ENCODE assay signal across 30 cellular contexts in genomic region chr3:110126065-110126464, GRCh38.
A peak's percentile ranks its signal among the peaks of the same experiment; 100 is the strongest.
DNase-seq lines count a peak whose midpoint lies in the region; ATAC-seq and TF ChIP-seq lines count a peak whose summit lies in the region.
"Had no signal": no experiment of that assay in that cellular context is flagged by ENCODE, and none has a peak within 500 bp of the region (broad histone marks: within the 10 kb centered on the region; RNA-seq: fewer than 3 reads in every experiment).

No MANE protein-coding gene starts in this region.

- H3K27ac ChIP-seq in lung (ENCODE audit: low read depth in 1 of 2, low read length in 1 of 2) = no peak overlapping the region
- H3K27ac ChIP-seq: adrenal gland, esophagus squamous epithelium, gastrocnemius medialis, KMS-11, left ventricle myocardium inferior, PC-9, testis, WERI-Rb-1 had no signal

- TF ChIP-seq CTCF in choroid plexus epithelial cell (conservative IDR thresholded peaks at IDR 0.05; ENCODE audit: low read depth, low read length) = no peak
- no peak for TF ChIP-seq CTCF in lung (IDR thresholded peaks at IDR 0.05; ENCODE audit: control extremely low read depth, extremely low read depth)

- no peaks in the 10 kb centered on the region for H3K9me3 ChIP-seq in MG63
- H3K9me3 ChIP-seq in lung (ENCODE audit: control insufficient read depth in 2 of 2, insufficient read depth in 1 of 2, low read length in 1 of 2) = no peaks in the 10 kb centered on the region
- H3K9me3 ChIP-seq: BE2C, esophagus squamous epithelium, gastrocnemius medialis, testis had no signal

- peak; percentile 92 for ATAC-seq in lung (ENCODE audit: insufficient read depth, low FRiP score)
- ATAC-seq in GM18907 (IDR thresholded peaks at IDR 0.05; ENCODE audit: unreplicated experiment) = no peak
- no peak for ATAC-seq in HG03280 (IDR thresholded peaks at IDR 0.05; ENCODE audit: unreplicated experiment)
- ATAC-seq: activated CD8-positive, alpha-beta memory T cell treated with anti-CD3 and anti-CD28 coated beads, Interleukin-2, amount 10 ng/mL, durations not matched to agents 7 days and 5 days; gastrocnemius medialis had no signal

- DNase-seq in EH (ENCODE audit: low read depth) = peak; percentile 37
- peak; percentile 11 for DNase-seq in MG63
- peak; percentile 40 for DNase-seq in choroid plexus epithelial cell (ENCODE audit: low read depth)
- peak; percentile 70 for DNase-seq in lung (ENCODE audit: low spot score)
- DNase-seq in NCI-H69 (lab: John Stamatoyannopoulos, UW) = no peak
- DNase-seq in germinal center (ENCODE audit: low spot score) = no peak
- DNase-seq: activated CD4-positive, alpha-beta T cell treated with anti-CD3 and anti-CD28 coated beads, Interleukin-2, amount 50 U/mL, for 1 hour; activated CD8-positive, alpha-beta memory T cell treated with anti-CD3 and anti-CD28 coated beads, Interleukin-2, amount 10 ng/mL, durations not matched to agents 7 days and 5 days; activated naive CD4-positive, alpha-beta T cell treated with anti-CD3 and anti-CD28 coated beads for 36 hours; adrenal gland; BE2C; CD8-positive, alpha-beta memory T cell; DMS 273 treated with DMSO at 0.1 percent for 48 hours; esophagus squamous epithelium; gastrocnemius medialis; GDM1; hippocampal formation; immature natural killer cell; left ventricle myocardium inferior; NCI-H1436 treated with DMSO at 0.1 percent for 48 hours; NCI-H2107; NCI-H510A treated with DMSO at 0.1 percent for 48 hours; PC-9; SHP77; stimulated activated naive CD4-positive, alpha-beta T cell treated with Interleukin-2 at 50 U/mL for 16 hours; testis; WERI-Rb-1 had no signal

- no peaks in the 10 kb centered on the region for H3K36me3 ChIP-seq in MG63
- H3K36me3 ChIP-seq in lung (ENCODE audit: control insufficient read depth in 2 of 2, insufficient read depth in 2 of 2, low read length in 2 of 2) = no peaks in the 10 kb centered on the region
- H3K36me3 ChIP-seq: adrenal gland, BE2C, esophagus squamous epithelium, gastrocnemius medialis, left ventricle myocardium inferior, WERI-Rb-1 had no signal

- H3K4me1 ChIP-seq in lung (ENCODE audit: control insufficient read depth in 2 of 2, insufficient read depth in 2 of 2, low read length in 2 of 2) = no peaks in the 10 kb centered on the region
- H3K4me1 ChIP-seq: adrenal gland, BE2C, esophagus squamous epithelium, gastrocnemius medialis, testis had no signal

- WGBS in lung, 2 donors = 75 to 87% methylated on average over 10 of the region's 10 CpGs

- no peaks in the 10 kb centered on the region for H3K27me3 ChIP-seq in MG63
- no peaks in the 10 kb centered on the region for H3K27me3 ChIP-seq in lung (ENCODE audit: control insufficient read depth, insufficient read depth)
- H3K27me3 ChIP-seq: adrenal gland, BE2C, esophagus squamous epithelium, gastrocnemius medialis, testis had no signal

- H3K4me3 ChIP-seq in MG63 (no peak overlapping the region), choroid plexus epithelial cell (ENCODE audit: low read depth, low read length) (no peak overlapping the region), lung (no peak overlapping the region)
- H3K4me3 ChIP-seq: adrenal gland, esophagus squamous epithelium, gastrocnemius medialis, left ventricle myocardium inferior, PC-9, testis had no signal

Comparison
In these comparisons a context has a peak if more than half of its experiments do, and no peak if none do; other contexts are left out.
1. DNase-seq: peak in EH (single experiment), MG63 (single experiment), choroid plexus epithelial cell (single experiment) and lung (single experiment); none in NCI-H69 (single experiment) and germinal center (single experiment).